Comparison of ENCODE assay signal across 8 cellular contexts in the genomic region with DNA sequence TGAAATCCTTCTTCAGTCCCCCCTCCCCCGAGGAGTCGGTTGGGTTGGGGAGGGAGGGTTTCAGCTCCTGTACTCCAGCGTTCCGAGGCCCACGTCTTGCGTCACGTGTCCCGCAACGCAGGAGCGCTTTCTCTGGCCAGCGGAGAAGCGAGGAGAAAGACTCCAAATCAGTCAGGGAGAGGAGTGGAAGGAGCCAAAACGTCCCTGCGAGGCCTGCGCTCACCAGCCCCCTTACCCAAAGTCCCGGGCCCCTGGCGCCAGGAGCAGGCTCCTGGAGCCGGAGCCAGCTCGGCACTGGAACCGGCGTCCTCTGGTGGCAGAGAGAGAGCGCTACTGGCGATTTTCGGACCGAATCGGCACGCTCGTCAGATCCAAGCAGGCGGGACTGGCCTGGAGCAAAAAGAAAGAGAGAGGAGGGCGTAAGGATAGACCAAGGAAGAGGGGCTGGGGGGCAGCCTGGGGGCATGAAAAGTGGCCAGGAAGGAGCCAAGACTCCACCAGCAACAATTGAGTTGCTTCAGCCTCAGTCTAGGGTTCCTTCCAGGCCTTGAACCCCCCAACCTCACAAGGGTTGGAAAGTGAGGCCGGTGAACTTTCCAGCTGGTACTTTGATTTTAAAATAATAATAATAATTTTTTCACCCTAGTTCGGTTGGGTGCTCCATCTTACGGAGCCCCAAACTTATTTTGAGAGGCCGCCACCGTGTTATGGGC. TPM values are rescaled to one million over a fixed set of nuclear protein-coding genes. Genes with fewer than 3 reads are reported as not detected.
DNase-seq lines count a peak whose midpoint lies in the region; ATAC-seq and TF ChIP-seq lines count a peak whose summit lies in the region.

Gene GNAS (plus strand): TSS at position 158 of the 713 bp plus-strand sequence.

- no peaks in the 10 kb centered on the region; the same call in 1 of the 2 replicates for H4K20me1 ChIP-seq in IMR-90 (ENCODE audit: insufficient read depth, low read length)

- no peak within 1 kb of the TSS for H4K91ac ChIP-seq in IMR-90 (ENCODE audit: insufficient read depth, low read depth, low read length)

- H3K9me1 ChIP-seq in IMR-90 (ENCODE audit: insufficient read depth, low read length), result 0 out of 2 replicates have a peak, but pooled peaks cover 2% of the 10 kb centered on the region

- no peak within 1 kb of the TSS for H2BK15ac ChIP-seq in IMR-90 (ENCODE audit: low read depth, low read length)

- H2AK9ac ChIP-seq in IMR-90 (replicated peaks; ENCODE audit: low read depth, low read length, poor library complexity), result peak within 1 kb of the TSS; percentile 68

- no peak within 1 kb of the TSS for H4K5ac ChIP-seq in IMR-90 (ENCODE audit: low read depth, low read length)

- peaks cover 84% of the 10 kb centered on the region for H3K27me3 Mint-ChIP-seq in activated CD8-positive, alpha-beta memory T cell treated with anti-CD3 and anti-CD28 coated beads, Interleukin-2, amount 10 ng/mL, durations not matched to agents 7 days and 5 days
- peaks cover 87% of the 10 kb centered on the region for H3K27me3 Mint-ChIP-seq in mesothelial cell of epicardium (ENCODE audit: low read depth)

- no peaks in the 10 kb centered on the region for H3K36me3 Mint-ChIP-seq in activated CD8-positive, alpha-beta memory T cell treated with anti-CD3 and anti-CD28 coated beads, Interleukin-2, amount 10 ng/mL, durations not matched to agents 7 days and 5 days
- H3K36me3 Mint-ChIP-seq in mesothelial cell of epicardium, result no peaks in the 10 kb centered on the region

- TF ChIP-seq RAD21 in IMR-90 (IDR thresholded peaks at IDR 0.05; ENCODE audit: low read length), result peak; percentile 62

- WGBS in IMR-90 (ENCODE audit: extremely low coverage in 2 of 2, insufficient read length in 1 of 2), 2 experiments, result 25% methylated on average over 9 of the region's 35 CpGs; no CpG with 5 or more reads in 1 of the 2 experiments

- TF ChIP-seq POLR2A in IMR-90 (IDR thresholded peaks at IDR 0.05; ENCODE audit: low read depth, low read length), result no peak
- TF ChIP-seq POLR2A in GM18505 (IDR thresholded peaks at IDR 0.05; ENCODE audit: borderline replicate concordance, extremely low read depth, insufficient read depth, insufficient read length), result no peak

- POLR2A ChIA-PET in IMR-90 (lab: Charles Lee; ENCODE audit: unreplicated experiment), result no interaction called here

- H2AFZ ChIP-seq in IMR-90 (replicated peaks; ENCODE audit: low read length, poor library complexity), result peak within 1 kb of the TSS; percentile 89

- H3K27ac ChIP-seq in IMR-90 (ENCODE audit: insufficient read depth, low read length), result no peak within 1 kb of the TSS

- no peaks in the 10 kb centered on the region for H3K9me3 Mint-ChIP-seq in activated CD8-positive, alpha-beta memory T cell treated with anti-CD3 and anti-CD28 coated beads, Interleukin-2, amount 10 ng/mL, durations not matched to agents 7 days and 5 days (ENCODE audit: low read depth)
- no peaks in the 10 kb centered on the region for H3K9me3 Mint-ChIP-seq in mesothelial cell of epicardium

- peaks cover 0 to 17% of the 10 kb centered on the region in 2 experiments; a peak in 3 of 4 replicates for H3K79me1 ChIP-seq in IMR-90 (ENCODE audit: low read depth in 1 of 2, low read length in 2 of 2)

- no peak within 1 kb of the TSS for H3K4ac ChIP-seq in IMR-90 (ENCODE audit: low read depth, low read length)

- H3K9me3 ChIP-seq in IMR-90 (ENCODE audit: control insufficient read depth, insufficient read depth, low read length), result no peaks in the 10 kb centered on the region

- no peaks in the 10 kb centered on the region for H3K36me3 ChIP-seq in IMR-90 (ENCODE audit: control insufficient read depth, insufficient read depth, low read length)

- ATAC-seq in IMR-90 (ENCODE audit: low read depth), result peak; percentile 43
- ATAC-seq in activated CD8-positive, alpha-beta memory T cell treated with anti-CD3 and anti-CD28 coated beads, Interleukin-2, amount 10 ng/mL, durations not matched to agents 7 days and 5 days, result peak; percentile 28
- ATAC-seq in GM18505 (IDR thresholded peaks at IDR 0.05; ENCODE audit: unreplicated experiment), result no peak
- no peak for ATAC-seq in HG03159 (IDR thresholded peaks at IDR 0.05; ENCODE audit: unreplicated experiment)

- peak within 1 kb of the TSS; percentile 80 for H3K4me3 Mint-ChIP-seq in activated CD8-positive, alpha-beta memory T cell treated with anti-CD3 and anti-CD28 coated beads, Interleukin-2, amount 10 ng/mL, durations not matched to agents 7 days and 5 days
- H3K4me3 Mint-ChIP-seq in mesothelial cell of epicardium, result peak within 1 kb of the TSS; percentile 83

- H3K4me1 Mint-ChIP-seq in activated CD8-positive, alpha-beta memory T cell treated with anti-CD3 and anti-CD28 coated beads, Interleukin-2, amount 10 ng/mL, durations not matched to agents 7 days and 5 days, result peaks cover 21% of the 10 kb centered on the region
- peaks cover 39% of the 10 kb centered on the region for H3K4me1 Mint-ChIP-seq in mesothelial cell of epicardium

- dilution Hi-C loops in IMR-90 (cut with HindIII; ENCODE audit: low sequenced_read_pairs, unreplicated experiment), result no loop called here

- peak within 1 kb of the TSS; percentile 60 for H3K4me3 ChIP-seq in IMR-90 (ENCODE audit: insufficient read depth, low read depth, low read length)
- H3K4me3 ChIP-seq in epithelial cell of esophagus (ENCODE audit: low read length), result peak within 1 kb of the TSS; percentile 59

- no peak within 1 kb of the TSS for H4K8ac ChIP-seq in IMR-90 (ENCODE audit: low read depth in 2 of 2, low read length in 2 of 2)

- H3K14ac ChIP-seq in IMR-90 (replicated peaks; ENCODE audit: low read depth, low read length), result no peak within 1 kb of the TSS

- TF ChIP-seq CTCF in IMR-90 (conservative IDR thresholded peaks at IDR 0.05; ENCODE audit: low read depth, low read length) (peak; percentile 69), epithelial cell of esophagus (IDR thresholded peaks at IDR 0.05; ENCODE audit: insufficient read depth, low read depth, low read length, missing control alignments) (peak; percentile 77), mesothelial cell of epicardium (IDR thresholded peaks at IDR 0.05; ENCODE audit: unreplicated experiment) (peak; percentile 50)

- CTCF ChIA-PET in IMR-90 (lab: Yijun Ruan, JAX), result interaction anchor here (1.2 to 1.3 kb wide), 3 partner anchors 12 to 16 kb away, joined by 3 to 5 read pairs (median 4); no protein-coding TSS in a partner anchor
- CTCF ChIA-PET in activated CD8-positive, alpha-beta memory T cell treated with anti-CD3 and anti-CD28 coated beads, Interleukin-2, amount 10 ng/mL, durations not matched to agents 7 days and 5 days (lab: Charles Lee), result interaction anchor here (0.6 to 3.8 kb wide), 11 partner anchors 9 to 617 kb away, joined by 3 to 30 read pairs (median 4); partner anchors contain the start of genes ATP5F1E and STX16

- peaks cover 42% of the 10 kb centered on the region for H3K27me3 ChIP-seq in IMR-90 (ENCODE audit: control insufficient read depth, insufficient read depth, low read length)

- no peak within 1 kb of the TSS for H3K23ac ChIP-seq in IMR-90 (ENCODE audit: low read depth, low read length)

- no peak within 1 kb of the TSS for H2AK5ac ChIP-seq in IMR-90 (ENCODE audit: low read depth, low read length)

- no peak within 1 kb of the TSS for H3K9ac ChIP-seq in IMR-90 (ENCODE audit: low read depth, low read length)

- DNase-seq in CD1c-positive myeloid dendritic cell (ENCODE audit: extremely low spot score), result peak; percentile 67
- peak; percentile 60 for DNase-seq in IMR-90
- DNase-seq in activated CD8-positive, alpha-beta memory T cell treated with anti-CD3 and anti-CD28 coated beads, Interleukin-2, amount 10 ng/mL, durations not matched to agents 7 days and 5 days, result peak; percentile 69
- peak; percentile 73 for DNase-seq in epithelial cell of esophagus (ENCODE audit: low read depth)
- peak in 1 of 2 experiments; percentile 71 for DNase-seq in mesothelial cell of epicardium (ENCODE audit: low spot score in 2 of 2, unreplicated experiment in 2 of 2)
- DNase-seq in stimulated activated naive CD4-positive, alpha-beta T cell treated with Interleukin-2 at 50 U/mL for 16 hours (lab: John Stamatoyannopoulos, UW), result peak; percentile 26

- H3K27ac Mint-ChIP-seq in activated CD8-positive, alpha-beta memory T cell treated with anti-CD3 and anti-CD28 coated beads, Interleukin-2, amount 10 ng/mL, durations not matched to agents 7 days and 5 days, result no peak within 1 kb of the TSS
- H3K27ac Mint-ChIP-seq in mesothelial cell of epicardium, result no peak within 1 kb of the TSS

- H3K4me2 ChIP-seq in IMR-90 (ENCODE audit: low read depth, low read length), result peak within 1 kb of the TSS; percentile 99

- H2BK5ac ChIP-seq in IMR-90 (ENCODE audit: low read depth, low read length, poor library complexity, severe bottlenecking), result no peak within 1 kb of the TSS

- H3K56ac ChIP-seq in IMR-90 (ENCODE audit: extremely low read depth, insufficient read depth, low read length), result no peak within 1 kb of the TSS

- in situ Hi-C loops in IMR-90 (cut with MboI; ENCODE audit: low sequenced_read_pairs), result loop anchor here (10.0 kb wide), 2 partner anchors 378 to 628 kb away; partner anchors contain the start of gene ANKRD60

- no peak within 1 kb of the TSS for H2BK20ac ChIP-seq in IMR-90 (ENCODE audit: low read depth, low read length)

- H3K18ac ChIP-seq in IMR-90 (ENCODE audit: low read depth, low read length), result no peak within 1 kb of the TSS

- H3K4me1 ChIP-seq in IMR-90 (ENCODE audit: control insufficient read depth, insufficient read depth, low read length), result peaks cover 2% of the 10 kb centered on the region; the same call in 1 of the 2 replicates

- intact Hi-C loops in IMR-90 (cut with micrococcal nuclease), result loop anchor here (1.0 to 5.0 kb wide), 3 partner anchors 160 to 616 kb away; partner anchors contain the start of gene NPEPL1

- BruUV-seq in IMR-90 (replicated peaks; lab: Mats Ljungman, UMichigan), result no TSS peak

- H2BK120ac ChIP-seq in IMR-90 (ENCODE audit: low read depth, low read length), result no peak within 1 kb of the TSS

TF ChIP-seq in IMR-90, 13 proteins besides CTCF, POLR2A, EP300 and RAD21 (continues in another document):
- TF ChIP-seq MAFK (IDR thresholded peaks at IDR 0.05; ENCODE audit: low read depth, low read length) (no peak), CEBPB (IDR thresholded peaks at IDR 0.05; ENCODE audit: low read depth, low read length) (peak; percentile 52), SMC3 (IDR thresholded peaks at IDR 0.05; ENCODE audit: low read depth, low read length) (peak; percentile 69)

RNA-seq across cellular contexts. Expression of gene GNAS, which starts in this region (rescaled TPM):
- total RNA-seq in IMR-90 (2012; rRNA removed), result 377 and 397 TPM in 2 replicates
- polyA plus RNA-seq in IMR-90 (2012; rRNA removed), result 1,064 and 1,356 TPM in 2 replicates
- 1,777 and 2,021 TPM in 2 replicates for polyA plus RNA-seq in IMR-90 (2012; cell fraction: cytosol; rRNA removed)
- polyA plus RNA-seq in IMR-90 (2012; cell fraction: nucleus; rRNA removed; ENCODE audit: low replicate concordance), result 1,041 and 1,061 TPM in 2 replicates
- 100 to 1,000 TPM; 817 to 859 TPM for total RNA-seq in activated CD8-positive, alpha-beta memory T cell treated with anti-CD3 and anti-CD28 coated beads, Interleukin-2, amount 10 ng/mL, durations not matched to agents 7 days and 5 days
- 1,218 to 1,240 TPM (median 1,226 TPM) in 3 replicates for total RNA-seq in mesothelial cell of epicardium

Comparison
In these comparisons a context has a peak if more than half of its experiments do, and no peak if none do; other contexts are left out.
1. ATAC-seq: peak in IMR-90 (single experiment) and activated CD8-positive, alpha-beta memory T cell treated with anti-CD3 and anti-CD28 coated beads, Interleukin-2, amount 10 ng/mL, durations not matched to agents 7 days and 5 days (single experiment); none in GM18505 (single experiment) and HG03159 (single experiment).
2. Peak in every context shown above with its lines, with median percentiles within 50 percentile points of each other: CTCF ChIP-seq.